In the genomic region with DNA sequence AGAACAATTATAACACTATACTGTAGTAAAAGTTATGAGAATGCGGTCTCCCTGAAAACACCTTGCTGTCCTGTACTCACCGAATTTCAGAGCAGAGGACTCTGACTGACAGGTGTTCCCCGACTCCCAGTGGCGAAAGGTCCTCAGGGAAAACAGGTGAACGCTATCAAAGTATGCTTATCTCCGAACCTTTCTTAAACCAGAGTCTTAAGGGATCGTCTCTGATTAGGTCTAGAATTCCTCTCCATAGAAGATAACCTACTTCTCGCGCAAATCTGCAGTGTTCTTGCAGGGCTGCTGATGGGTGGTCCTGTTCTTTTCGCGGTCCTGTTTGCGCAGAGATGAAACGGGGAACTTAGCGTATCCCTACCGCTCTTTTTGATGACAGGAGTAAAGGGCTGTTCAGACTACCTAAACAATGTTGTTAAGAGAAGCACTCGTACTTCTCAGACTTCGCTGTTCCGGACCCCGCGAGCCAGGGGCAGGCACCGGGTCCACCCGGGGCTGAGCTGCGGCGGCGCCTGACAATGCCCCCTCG, we compare ENCODE assay signal across 8 cellular contexts. TPM values are rescaled to one million over a fixed set of nuclear protein-coding genes. Genes with fewer than 3 reads are reported as not detected.
DNase-seq lines count a peak whose midpoint lies in the region; ATAC-seq, FAIRE-seq and TF ChIP-seq lines count a peak whose summit lies in the region.

No MANE protein-coding gene starts in this region.

- BruUV-seq in MCF 10A (replicated peaks; lab: Mats Ljungman, UMichigan), result no TSS peak

- peak; percentile 16 for ATAC-seq in HG02852 (IDR thresholded peaks at IDR 0.05; ENCODE audit: unreplicated experiment)
- peak; percentile 25 for ATAC-seq in left lung

- H3K27ac Mint-ChIP-seq in MCF 10A (ENCODE audit: low read depth, unreplicated experiment), result peak overlapping the region; percentile 57

- no peaks in the 10 kb centered on the region for H3K36me3 Mint-ChIP-seq in MCF 10A (ENCODE audit: insufficient read depth, unreplicated experiment)

- FAIRE-seq in GM12891 (lab: Jason Lieb, UNC), result peak; percentile 47

- H3K9me3 Mint-ChIP-seq in MCF 10A (ENCODE audit: unreplicated experiment), result no peaks in the 10 kb centered on the region

- CTCF ChIA-PET in MCF 10A (lab: Yijun Ruan, JAX), result interaction anchor here (0.6 kb wide), 1 partner anchor 63 kb away, joined by 3 read pairs; no protein-coding TSS in a partner anchor

- H3K27ac ChIP-seq in ACC112 (ENCODE audit: low read depth, low read length) (peak overlapping the region; percentile 80), left lung (peak overlapping the region; percentile 90 to 94)

- intact Hi-C loops in MCF 10A (cut with micrococcal nuclease) (no loop called here), left lung (cut with DNase I) (no loop called here)

- H3K9me3 ChIP-seq in left lung, result no peaks in the 10 kb centered on the region

- peaks cover 41% of the 10 kb centered on the region for H3K4me1 ChIP-seq in ACC112 (ENCODE audit: control insufficient read depth, insufficient read depth, low read length, unreplicated experiment)
- H3K4me1 ChIP-seq in left lung, result peaks cover 10 to 32% of the 10 kb centered on the region in 2 donors

- H3K4me3 ChIP-seq in ACC112 (ENCODE audit: low read depth, low read length) (peak overlapping the region; percentile 97), left lung (peak overlapping the region; percentile 64 to 68)

- H3K27me3 Mint-ChIP-seq in MCF 10A (ENCODE audit: insufficient read depth, unreplicated experiment), result no peaks in the 10 kb centered on the region

- no peak for TF ChIP-seq POLR2A in GM12891 (IDR thresholded peaks at IDR 0.05; ENCODE audit: low read depth, low read length)

- H3K36me3 ChIP-seq in ACC112 (ENCODE audit: insufficient read depth, low read length), result no peaks in the 10 kb centered on the region
- no peaks in the 10 kb centered on the region for H3K36me3 ChIP-seq in left lung

- H3K27me3 ChIP-seq in ACC112 (ENCODE audit: insufficient read depth, low read length) (no peaks in the 10 kb centered on the region), left lung (peaks cover 0 to 29% of the 10 kb centered on the region in 2 donors)

- peaks cover 24% of the 10 kb centered on the region for H3K4me1 Mint-ChIP-seq in MCF 10A (ENCODE audit: insufficient read depth, unreplicated experiment)

- DNase-seq in GM12891 (ENCODE audit: insufficient read length, low spot score) (peak; percentile 12), NCI-H748 treated with DMSO at 0.1 percent for 48 hours (lab: John Stamatoyannopoulos, UW) (peak; percentile 7), MCF 10A (ENCODE audit: unreplicated experiment) (peak; percentile 34), left lung (peak in 1 of 2 donors; percentile 75), stromal cell of bone marrow (ENCODE audit: low read depth) (peak; percentile 0), SW480 (ENCODE audit: low spot score) (no peak)

- H2AFZ ChIP-seq in ACC112 (ENCODE audit: low read length, unreplicated experiment), result peak overlapping the region; percentile 94

- POLR2A ChIA-PET in MCF 10A (lab: Yijun Ruan, JAX), result interaction anchor here (0.7 kb wide), 1 partner anchor 23 kb away, joined by 3 read pairs; no protein-coding TSS in a partner anchor

- TF ChIP-seq CTCF in MCF 10A (IDR thresholded peaks at IDR 0.05; ENCODE audit: unreplicated experiment) (no peak), left lung (IDR thresholded peaks at IDR 0.05) (no peak)

- H3K4me3 Mint-ChIP-seq in MCF 10A (ENCODE audit: unreplicated experiment), result peak overlapping the region; percentile 74

- H3K79me2 ChIP-seq in ACC112 (ENCODE audit: control insufficient read depth, insufficient read depth, low read length, unreplicated experiment), result peaks cover 58% of the 10 kb centered on the region

TF ChIP-seq in GM12891, 5 proteins besides CTCF, POLR2A, EP300 and RAD21:
- TF ChIP-seq PAX5 (IDR thresholded peaks at IDR 0.05; ENCODE audit: insufficient read depth, low read length, severe bottlenecking) (no peak), POLR2AphosphoS5 (IDR thresholded peaks at IDR 0.05; ENCODE audit: low read depth, low read length) (no peak), POU2F2 (IDR thresholded peaks at IDR 0.05; ENCODE audit: low read depth, low read length) (no peak), SPI1 (IDR thresholded peaks at IDR 0.05; ENCODE audit: low read depth, low read length) (no peak)

RNA-seq across cellular contexts. Expression of gene ZMYND11, which starts 1.0 kb away (rescaled TPM):
- polyA plus RNA-seq in GM12891 (2012; ENCODE audit: low read depth, missing spikeins), result 5.9 TPM
- total RNA-seq in MCF 10A (2022) (70.4 and 77.0 TPM in 2 replicates), left lung (10 to 100 TPM; 58.9 to 60.5 TPM)
